18 cellular contexts compared by ENCODE assay signal in genomic region chr2:64205415-64205814, GRCh38.
DNase-seq lines count a peak whose midpoint lies in the region; ATAC-seq and TF ChIP-seq lines count a peak whose summit lies in the region.
"Had no signal": no experiment of that assay in that cellular context is flagged by ENCODE, and none has a peak within 500 bp of the region (broad histone marks: within the 10 kb centered on the region; RNA-seq: fewer than 3 reads in every experiment).

No MANE protein-coding gene starts in this region.

- no peak overlapping the region for H3K4me3 ChIP-seq in OCI-LY3 (ENCODE audit: low read length)
- H3K4me3 ChIP-seq: ascending aorta, gastrocnemius medialis, Peyer's patch had no signal

- H3K9me3 ChIP-seq in OCI-LY3 (ENCODE audit: insufficient read depth, low read length): no peaks in the 10 kb centered on the region
- H3K9me3 ChIP-seq: ascending aorta, gastrocnemius medialis, Peyer's patch had no signal

- H3K27ac ChIP-seq in OCI-LY3 (ENCODE audit: low read length): peak overlapping the region; percentile 81; the same call in 1 of the 2 replicates
- peak overlapping the region; percentile 90 for H3K27ac ChIP-seq in foreskin keratinocyte

- H3K4me2 ChIP-seq in OCI-LY3 (ENCODE audit: low read length): peak overlapping the region; percentile 96

- no peaks in the 10 kb centered on the region for H3K27me3 ChIP-seq in OCI-LY3 (ENCODE audit: low read depth, low read length)
- H3K27me3 ChIP-seq in foreskin keratinocyte: no peaks in the 10 kb centered on the region
- H3K27me3 ChIP-seq: ascending aorta, gastrocnemius medialis, Peyer's patch had no signal

- DNase-seq in activated CD4-positive, alpha-beta T cell treated with anti-CD3 and anti-CD28 coated beads, Interleukin-2, amount 10 ng/mL, durations not matched to agents 24 days and 14 days: no peak
- DNase-seq in activated CD4-positive, alpha-beta T cell treated with anti-CD3 and anti-CD28 coated beads for 36 hours: no peak
- DNase-seq in foreskin keratinocyte (no peak), NCI-H226 (no peak), pons (ENCODE audit: low spot score) (no peak), GDM1 (lab: John Stamatoyannopoulos, UW) (no peak)
- no peak for DNase-seq in stimulated activated naive B cell treated with anti-CD40 and anti-IgM and Interleukin-4, amounts not matched to agents 10 μg/mL and 1 μg/mL and 100 μg/mL, for 72 hours
- DNase-seq: activated gamma-delta T cell treated with Interleukin-2 at 50 U/mL for 16 hours, gastrocnemius medialis, KBM-7, MV-4-11, NCI-H1694 treated with DMSO at 0.1 percent for 48 hours, NCI-H748 treated with DMSO at 0.1 percent for 48 hours, Peyer's patch, T-helper 9 cell had no signal

- peak overlapping the region; percentile 34 for H3K27ac Mint-ChIP-seq in activated CD4-positive, alpha-beta T cell treated with anti-CD3 and anti-CD28 coated beads, Interleukin-2, amount 10 ng/mL, durations not matched to agents 24 days and 14 days
- H3K27ac Mint-ChIP-seq in activated CD4-positive, alpha-beta T cell treated with anti-CD3 and anti-CD28 coated beads for 36 hours: no peak overlapping the region
- peak overlapping the region; percentile 20 for H3K27ac Mint-ChIP-seq in stimulated activated naive B cell treated with anti-CD40 and anti-IgM and Interleukin-4, amounts not matched to agents 10 μg/mL and 1 μg/mL and 100 μg/mL, for 72 hours

- peaks cover 53% of the 10 kb centered on the region for H3K4me1 ChIP-seq in OCI-LY3 (ENCODE audit: low read length)
- H3K4me1 ChIP-seq in foreskin keratinocyte: peaks cover 23% of the 10 kb centered on the region

- ATAC-seq in activated CD4-positive, alpha-beta T cell treated with anti-CD3 and anti-CD28 coated beads for 36 hours: no peak
- no peak for ATAC-seq in foreskin keratinocyte
- peak; percentile 35 to 54 for ATAC-seq in stimulated activated naive B cell treated with anti-CD40 and anti-IgM and Interleukin-4, amounts not matched to agents 10 μg/mL and 1 μg/mL and 100 μg/mL, for 72 hours (replicated peaks)
- ATAC-seq: gastrocnemius medialis had no signal

- intact Hi-C loops in activated CD4-positive, alpha-beta T cell treated with anti-CD3 and anti-CD28 coated beads, Interleukin-2, amount 10 ng/mL, durations not matched to agents 24 days and 14 days (cut with micrococcal nuclease): loop anchor here (2.0 kb wide), 1 partner anchor 63 kb away; no protein-coding TSS in a partner anchor
- intact Hi-C loops in activated CD4-positive, alpha-beta T cell treated with anti-CD3 and anti-CD28 coated beads for 36 hours (cut with DNase I, micrococcal nuclease): loop anchor here in 1 of 2 experiments (2.0 kb wide), 1 partner anchor 121 kb away; no protein-coding TSS in a partner anchor

- H3K4me3 Mint-ChIP-seq in activated CD4-positive, alpha-beta T cell treated with anti-CD3 and anti-CD28 coated beads, Interleukin-2, amount 10 ng/mL, durations not matched to agents 24 days and 14 days: no peak overlapping the region
- no peak overlapping the region for H3K4me3 Mint-ChIP-seq in activated CD4-positive, alpha-beta T cell treated with anti-CD3 and anti-CD28 coated beads for 36 hours
- H3K4me3 Mint-ChIP-seq in stimulated activated naive B cell treated with anti-CD40 and anti-IgM and Interleukin-4, amounts not matched to agents 10 μg/mL and 1 μg/mL and 100 μg/mL, for 72 hours: peak overlapping the region; percentile 4 to 17

- peaks cover 67% of the 10 kb centered on the region for H3K4me1 Mint-ChIP-seq in activated CD4-positive, alpha-beta T cell treated with anti-CD3 and anti-CD28 coated beads, Interleukin-2, amount 10 ng/mL, durations not matched to agents 24 days and 14 days
- H3K4me1 Mint-ChIP-seq in activated CD4-positive, alpha-beta T cell treated with anti-CD3 and anti-CD28 coated beads for 36 hours: peaks cover 69% of the 10 kb centered on the region
- peaks cover 37 to 77% of the 10 kb centered on the region in 2 donors for H3K4me1 Mint-ChIP-seq in stimulated activated naive B cell treated with anti-CD40 and anti-IgM and Interleukin-4, amounts not matched to agents 10 μg/mL and 1 μg/mL and 100 μg/mL, for 72 hours

- H4K20me1 ChIP-seq in OCI-LY3 (ENCODE audit: insufficient read depth, low read length): no peaks in the 10 kb centered on the region

- POLR2A ChIA-PET in activated CD4-positive, alpha-beta T cell treated with anti-CD3 and anti-CD28 coated beads for 36 hours (lab: Charles Lee): interaction anchor here (0.6 to 2.2 kb wide), 2 partner anchors 9 to 687 kb away, joined by 3 to 8 read pairs; no protein-coding TSS in a partner anchor

- H3K79me2 ChIP-seq in OCI-LY3 (ENCODE audit: low read length): no peaks in the 10 kb centered on the region

- no peaks in the 10 kb centered on the region for H3K36me3 ChIP-seq in OCI-LY3 (replicated peaks; ENCODE audit: low read depth, low read length)
- H3K36me3 ChIP-seq: ascending aorta, gastrocnemius medialis, Peyer's patch had no signal

- no peak overlapping the region for H2AFZ ChIP-seq in OCI-LY3 (ENCODE audit: low read depth, low read length)

- H3K36me3 Mint-ChIP-seq in activated CD4-positive, alpha-beta T cell treated with anti-CD3 and anti-CD28 coated beads, Interleukin-2, amount 10 ng/mL, durations not matched to agents 24 days and 14 days (ENCODE audit: low read depth): peaks cover 2% of the 10 kb centered on the region
- H3K36me3 Mint-ChIP-seq in activated CD4-positive, alpha-beta T cell treated with anti-CD3 and anti-CD28 coated beads for 36 hours (ENCODE audit: low read depth): peaks cover 6% of the 10 kb centered on the region
- H3K36me3 Mint-ChIP-seq in stimulated activated naive B cell treated with anti-CD40 and anti-IgM and Interleukin-4, amounts not matched to agents 10 μg/mL and 1 μg/mL and 100 μg/mL, for 72 hours: no peaks in the 10 kb centered on the region

- TF ChIP-seq CTCF in OCI-LY3 (IDR thresholded peaks at IDR 0.05; ENCODE audit: low read depth, low read length) (no peak), foreskin keratinocyte (conservative IDR thresholded peaks at IDR 0.05) (no peak)

- no peak overlapping the region for H3K9ac ChIP-seq in OCI-LY3 (ENCODE audit: low read length)

- CTCF ChIA-PET in activated CD4-positive, alpha-beta T cell treated with anti-CD3 and anti-CD28 coated beads for 36 hours (lab: Charles Lee): interaction anchor here (0.5 to 2.7 kb wide), 10 partner anchors 10 to 142 kb away, joined by 3 to 12 read pairs (median 3); no protein-coding TSS in a partner anchor

- H3K9me3 Mint-ChIP-seq in activated CD4-positive, alpha-beta T cell treated with anti-CD3 and anti-CD28 coated beads, Interleukin-2, amount 10 ng/mL, durations not matched to agents 24 days and 14 days: peaks cover 4% of the 10 kb centered on the region
- peaks cover 3% of the 10 kb centered on the region for H3K9me3 Mint-ChIP-seq in activated CD4-positive, alpha-beta T cell treated with anti-CD3 and anti-CD28 coated beads for 36 hours (ENCODE audit: low read depth)
- no peaks in the 10 kb centered on the region for H3K9me3 Mint-ChIP-seq in stimulated activated naive B cell treated with anti-CD40 and anti-IgM and Interleukin-4, amounts not matched to agents 10 μg/mL and 1 μg/mL and 100 μg/mL, for 72 hours
- H3K9me3 Mint-ChIP-seq: central memory CD8-positive, alpha-beta T cell had no signal

- no peaks in the 10 kb centered on the region for H3K27me3 Mint-ChIP-seq in activated CD4-positive, alpha-beta T cell treated with anti-CD3 and anti-CD28 coated beads, Interleukin-2, amount 10 ng/mL, durations not matched to agents 24 days and 14 days
- H3K27me3 Mint-ChIP-seq in activated CD4-positive, alpha-beta T cell treated with anti-CD3 and anti-CD28 coated beads for 36 hours: no peaks in the 10 kb centered on the region
- H3K27me3 Mint-ChIP-seq in stimulated activated naive B cell treated with anti-CD40 and anti-IgM and Interleukin-4, amounts not matched to agents 10 μg/mL and 1 μg/mL and 100 μg/mL, for 72 hours: no peaks in the 10 kb centered on the region
- H3K27me3 Mint-ChIP-seq: central memory CD8-positive, alpha-beta T cell had no signal

Comparison
In these comparisons a context has a peak if more than half of its experiments do, and no peak if none do; other contexts are left out.
1. H3K4me3 Mint-ChIP-seq: peak in stimulated activated naive B cell treated with anti-CD40 and anti-IgM and Interleukin-4, amounts not matched to agents 10 μg/mL and 1 μg/mL and 100 μg/mL, for 72 hours (2 of 2); none in activated CD4-positive, alpha-beta T cell treated with anti-CD3 and anti-CD28 coated beads, Interleukin-2, amount 10 ng/mL, durations not matched to agents 24 days and 14 days (single experiment) and activated CD4-positive, alpha-beta T cell treated with anti-CD3 and anti-CD28 coated beads for 36 hours (single experiment).
2. ATAC-seq: peak in stimulated activated naive B cell treated with anti-CD40 and anti-IgM and Interleukin-4, amounts not matched to agents 10 μg/mL and 1 μg/mL and 100 μg/mL, for 72 hours (2 of 2); none in activated CD4-positive, alpha-beta T cell treated with anti-CD3 and anti-CD28 coated beads for 36 hours (single experiment) and foreskin keratinocyte (single experiment).